Comparison of ENCODE assay signal across 20 cellular contexts in genomic region chr12:69510176-69510827, GRCh38. TPM values are rescaled to one million over a fixed set of nuclear protein-coding genes. Genes with fewer than 3 reads are reported as not detected.
DNase-seq lines count a peak whose midpoint lies in the region; ATAC-seq and TF ChIP-seq lines count a peak whose summit lies in the region.
"Had no signal": no experiment of that assay in that cellular context is flagged by ENCODE, and none has a peak within 500 bp of the region (broad histone marks: within the 10 kb centered on the region; RNA-seq: fewer than 3 reads in every experiment).

No MANE protein-coding gene starts in this region.

- H3K4me3 ChIP-seq in left ventricle myocardium inferior (no peak overlapping the region), right atrium auricular region (no peak overlapping the region)
- H3K4me3 ChIP-seq: GM23338, thyroid gland had no signal

- peaks cover 98% of the 10 kb centered on the region for H3K4me1 ChIP-seq in left ventricle myocardium inferior
- peaks cover 0 to 71% of the 10 kb centered on the region in 2 donors for H3K4me1 ChIP-seq in right atrium auricular region

- H3K27me3 ChIP-seq in left ventricle myocardium inferior (ENCODE audit: low read depth) (no peaks in the 10 kb centered on the region), right atrium auricular region (no peaks in the 10 kb centered on the region)
- H3K27me3 ChIP-seq: thyroid gland had no signal

- H3K36me3 ChIP-seq in left ventricle myocardium inferior (no peaks in the 10 kb centered on the region), right atrium auricular region (no peaks in the 10 kb centered on the region)
- H3K36me3 ChIP-seq: thyroid gland had no signal

- peaks cover 53% of the 10 kb centered on the region for H3K4me1 Mint-ChIP-seq in glutamatergic neuron (ENCODE audit: low read depth, unreplicated experiment)

- no peaks in the 10 kb centered on the region for H3K36me3 Mint-ChIP-seq in glutamatergic neuron (ENCODE audit: unreplicated experiment)
- H3K36me3 Mint-ChIP-seq: mesothelial cell of epicardium; stimulated activated effector memory CD8-positive, alpha-beta T cell treated with anti-CD3 and anti-CD28 coated beads, Interleukin-12 subunit alpha, Interleukin-12 subunit beta, amount 100 ng/mL, for 72 hours had no signal

- peaks cover 7% of the 10 kb centered on the region for H3K9me3 Mint-ChIP-seq in glutamatergic neuron (ENCODE audit: unreplicated experiment)
- H3K9me3 Mint-ChIP-seq: activated naive CD4-positive, alpha-beta T cell treated with anti-CD3 and anti-CD28 coated beads for 36 hours; CD8-positive, alpha-beta T cell; GM23338; mesothelial cell of epicardium; neural crest cell; stimulated activated effector memory CD8-positive, alpha-beta T cell treated with anti-CD3 and anti-CD28 coated beads, Interleukin-12 subunit alpha, Interleukin-12 subunit beta, amount 100 ng/mL, for 72 hours had no signal

- no peak for DNase-seq in left ventricle myocardium inferior
- no peak for DNase-seq in right atrium auricular region (ENCODE audit: low spot score)
- DNase-seq in NCI-H446 (lab: John Stamatoyannopoulos, UW) = peak; percentile 9 to 58
- no peak for DNase-seq in glutamatergic neuron
- no peak for DNase-seq in KG1 (lab: John Stamatoyannopoulos, UW)
- no peak for DNase-seq in NCI-H748 (lab: John Stamatoyannopoulos, UW; ENCODE audit: unreplicated experiment)
- no peak for DNase-seq in AG08395 (ENCODE audit: low spot score)
- DNase-seq: activated CD4-positive, alpha-beta T cell treated with anti-CD3 and anti-CD28 coated beads, Interleukin-2, amount 50 U/mL, for 4 hours; activated naive CD4-positive, alpha-beta T cell treated with anti-CD3 and anti-CD28 coated beads for 36 hours; anterior cingulate cortex; CD8-positive, alpha-beta T cell; kidney glomerular epithelial cell; NCI-H2227 treated with DMSO at 0.1 percent for 48 hours; T-helper 1 cell had no signal

- H3K27ac ChIP-seq in left ventricle myocardium inferior (replicated peaks) (peak overlapping the region; percentile 61), right atrium auricular region (peak overlapping the region in 1 of 2 donors; percentile 2)
- H3K27ac ChIP-seq: thyroid gland had no signal

- H3K27me3 Mint-ChIP-seq in glutamatergic neuron (ENCODE audit: unreplicated experiment) = peaks cover 1% of the 10 kb centered on the region

- ATAC-seq in GM21529 (IDR thresholded peaks at IDR 0.05; ENCODE audit: unreplicated experiment) = no peak
- ATAC-seq: CD8-positive, alpha-beta T cell; stimulated activated effector memory CD8-positive, alpha-beta T cell treated with anti-CD3 and anti-CD28 coated beads, Interleukin-12 subunit alpha, Interleukin-12 subunit beta, amount 100 ng/mL, for 72 hours had no signal

- intact Hi-C loops in left ventricle myocardium inferior (cut with micrococcal nuclease) = no loop called here

- peak overlapping the region; percentile 18 for H3K4me3 Mint-ChIP-seq in glutamatergic neuron (ENCODE audit: unreplicated experiment)
- H3K4me3 Mint-ChIP-seq: activated naive CD4-positive, alpha-beta T cell treated with anti-CD3 and anti-CD28 coated beads for 36 hours; CD8-positive, alpha-beta T cell; GM23338; mesothelial cell of epicardium; neural crest cell; stimulated activated effector memory CD8-positive, alpha-beta T cell treated with anti-CD3 and anti-CD28 coated beads, Interleukin-12 subunit alpha, Interleukin-12 subunit beta, amount 100 ng/mL, for 72 hours had no signal

- no peaks in the 10 kb centered on the region for H3K9me3 ChIP-seq in left ventricle myocardium inferior (replicated peaks)
- H3K9me3 ChIP-seq in right atrium auricular region = no peaks in the 10 kb centered on the region
- H3K9me3 ChIP-seq: thyroid gland had no signal

- TF ChIP-seq CTCF in left ventricle myocardium inferior (IDR thresholded peaks at IDR 0.05; ENCODE audit: borderline replicate concordance) = no peak
- no peak for TF ChIP-seq CTCF in right atrium auricular region (IDR thresholded peaks at IDR 0.05)
- no peak for TF ChIP-seq CTCF in glutamatergic neuron (IDR thresholded peaks at IDR 0.05; ENCODE audit: partially characterized antibody, unreplicated experiment)

- peak overlapping the region; percentile 89 for H3K27ac Mint-ChIP-seq in glutamatergic neuron (ENCODE audit: unreplicated experiment)
- H3K27ac Mint-ChIP-seq: activated naive CD4-positive, alpha-beta T cell treated with anti-CD3 and anti-CD28 coated beads for 36 hours; CD8-positive, alpha-beta T cell; mesothelial cell of epicardium; stimulated activated effector memory CD8-positive, alpha-beta T cell treated with anti-CD3 and anti-CD28 coated beads, Interleukin-12 subunit alpha, Interleukin-12 subunit beta, amount 100 ng/mL, for 72 hours had no signal

RNA-seq across cellular contexts. Expression of gene FRS2, which starts 40.1 kb away (rescaled TPM):
- total RNA-seq in left ventricle myocardium inferior = 18.2 TPM
- 10 to 100 TPM; 25.9 to 32.5 TPM for total RNA-seq in right atrium auricular region
- 26.7 TPM for total RNA-seq in glutamatergic neuron (ENCODE audit: unreplicated experiment)

Comparison
In these comparisons a context has a peak if more than half of its experiments do, and no peak if none do; other contexts are left out.
1. DNase-seq: peak in NCI-H446 (2 of 2); none in left ventricle myocardium inferior (single experiment), right atrium auricular region (single experiment), glutamatergic neuron (single experiment), KG1 (single experiment), NCI-H748 (single experiment) and AG08395 (single experiment).